In genomic region chr16:80680046-80680445, GRCh38 we compare ENCODE assay signal across 28 cellular contexts.
"Had no signal": no experiment of that assay in that cellular context is flagged by ENCODE, and none has a peak within 500 bp of the region (broad histone marks: within the 10 kb centered on the region; RNA-seq: fewer than 3 reads in every experiment).

No MANE protein-coding gene starts in this region.

- H3K27me3 Mint-ChIP-seq: activated naive CD8-positive, alpha-beta T cell treated with anti-CD3 and anti-CD28 coated beads for 36 hours; naive thymus-derived CD4-positive, alpha-beta T cell; T-helper 17 cell had no signal

- H3K27ac Mint-ChIP-seq: activated naive CD4-positive, alpha-beta T cell treated with anti-CD3 and anti-CD28 coated beads for 36 hours; activated naive CD8-positive, alpha-beta T cell treated with anti-CD3 and anti-CD28 coated beads for 36 hours; dendritic cell treated with granulocyte-macrophage colony-stimulating factor and Interleukin-4, amounts not matched to agents 40 ng/mL and 50 ng/mL, for 4 days; naive thymus-derived CD4-positive, alpha-beta T cell; stimulated activated naive B cell treated with anti-CD40 and anti-IgM and Interleukin-4, amounts not matched to agents 10 μg/mL and 1 μg/mL and 100 μg/mL, for 72 hours; T-helper 17 cell; WTC11 had no signal

- H3K9me3 Mint-ChIP-seq: activated naive CD8-positive, alpha-beta T cell treated with anti-CD3 and anti-CD28 coated beads for 36 hours; dendritic cell treated with granulocyte-macrophage colony-stimulating factor and Interleukin-4, amounts not matched to agents 40 ng/mL and 50 ng/mL, for 4 days; neural crest cell; stimulated activated naive B cell treated with anti-CD40 and anti-IgM and Interleukin-4, amounts not matched to agents 10 μg/mL and 1 μg/mL and 100 μg/mL, for 72 hours had no signal

- H3K4me3 Mint-ChIP-seq: activated naive CD4-positive, alpha-beta T cell treated with anti-CD3 and anti-CD28 coated beads for 36 hours; activated naive CD8-positive, alpha-beta T cell treated with anti-CD3 and anti-CD28 coated beads for 36 hours; dendritic cell treated with granulocyte-macrophage colony-stimulating factor and Interleukin-4, amounts not matched to agents 40 ng/mL and 50 ng/mL, for 4 days; naive thymus-derived CD4-positive, alpha-beta T cell; neural crest cell; stimulated activated naive B cell treated with anti-CD40 and anti-IgM and Interleukin-4, amounts not matched to agents 10 μg/mL and 1 μg/mL and 100 μg/mL, for 72 hours; T-helper 17 cell; WTC11 had no signal

- H3K27me3 ChIP-seq: adrenal gland, brain microvascular endothelial cell, sigmoid colon, stomach, tibial artery, upper lobe of right lung had no signal

- H3K36me3 ChIP-seq: adrenal gland, brain microvascular endothelial cell, sigmoid colon, upper lobe of right lung had no signal

- H3K4me3 ChIP-seq: adrenal gland, psoas muscle, sigmoid colon, stomach, tibial artery, upper lobe of right lung had no signal

- ATAC-seq: left cardiac atrium; left ventricle myocardium superior; naive thymus-derived CD4-positive, alpha-beta T cell; psoas muscle; SK-N-SH treated with all-trans-retinoic acid at 6 μM for 48 hours; stimulated activated naive B cell treated with anti-CD40 and anti-IgM and Interleukin-4, amounts not matched to agents 10 μg/mL and 1 μg/mL and 100 μg/mL, for 72 hours; T-helper 17 cell; upper lobe of right lung; WTC11 had no signal

- FAIRE-seq: astrocyte, frontal cortex, keratinocyte, small intestine had no signal

- DNase-seq: activated CD4-positive, alpha-beta T cell treated with anti-CD3 and anti-CD28 coated beads, Interleukin-2, amount 50 U/mL, for 4 hours; activated effector memory CD4-positive, alpha-beta T cell treated with anti-CD3 and anti-CD28 coated beads, Interleukin-2, amount 50 U/mL, for 16 hours; activated naive CD4-positive, alpha-beta T cell treated with anti-CD3 and anti-CD28 coated beads for 36 hours; activated naive CD8-positive, alpha-beta T cell treated with anti-CD3 and anti-CD28 coated beads for 36 hours; adrenal gland; brain microvascular endothelial cell; central memory CD4-positive, alpha-beta T cell; effector CD4-positive, alpha-beta T cell; left cardiac atrium; left ventricle myocardium superior; naive thymus-derived CD4-positive, alpha-beta T cell; psoas muscle; sigmoid colon; small intestine; stimulated activated CD4-positive, alpha-beta T cell treated with anti-CD3 and anti-CD28 coated beads, Interleukin-4, amount 100 ng/mL, for 4 hours; stimulated activated CD8-positive, alpha-beta memory T cell treated with anti-CD3 and anti-CD28 coated beads, Interleukin-4, amount 100 ng/mL, for 48 hours; stimulated activated naive B cell treated with anti-CD40 and anti-IgM and Interleukin-4, amounts not matched to agents 10 μg/mL and 1 μg/mL and 100 μg/mL, for 72 hours; stomach; T-helper 17 cell; tibial artery; upper lobe of right lung had no signal

- H3K4me1 Mint-ChIP-seq: neural crest cell had no signal
